In the genomic region with DNA sequence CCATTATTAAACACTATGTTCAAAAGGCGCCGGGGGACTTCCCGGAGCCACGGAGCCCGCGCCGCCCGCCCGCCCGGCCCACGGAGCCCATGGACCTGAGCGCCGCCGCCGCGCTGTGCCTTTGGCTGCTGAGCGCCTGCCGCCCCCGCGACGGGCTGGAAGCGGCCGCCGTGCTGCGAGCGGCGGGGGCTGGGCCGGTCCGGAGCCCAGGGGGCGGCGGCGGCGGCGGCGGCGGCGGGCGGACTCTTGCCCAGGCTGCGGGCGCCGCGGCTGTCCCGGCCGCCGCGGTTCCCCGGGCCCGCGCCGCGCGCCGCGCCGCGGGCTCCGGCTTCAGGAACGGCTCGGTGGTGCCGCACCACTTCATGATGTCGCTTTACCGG, we compare ENCODE assay signal across 10 cellular contexts. TPM values are rescaled to one million over a fixed set of nuclear protein-coding genes. Genes with fewer than 3 reads are reported as not detected.
DNase-seq lines count a peak whose midpoint lies in the region; ATAC-seq, FAIRE-seq and TF ChIP-seq lines count a peak whose summit lies in the region.
"Had no signal": no experiment of that assay in that cellular context is flagged by ENCODE, and none has a peak within 500 bp of the region (broad histone marks: within the 10 kb centered on the region; RNA-seq: fewer than 3 reads in every experiment).

No MANE protein-coding gene starts in this region.

- no peaks in the 10 kb centered on the region for H3K79me2 ChIP-seq in astrocyte (ENCODE audit: insufficient read depth, low read length)
- peaks cover 17% of the 10 kb centered on the region for H3K79me2 ChIP-seq in HepG2 (ENCODE audit: insufficient read depth, low read length)

- in situ Hi-C loops in HepG2 (cut with HindIII; ENCODE audit: extremely low pct_ligation_motif_present, low pct_unique_long_range_greater_than_20kb) = loop anchor here (10.0 to 25.0 kb wide), 2 partner anchors 295 to 498 kb away; no protein-coding TSS in a partner anchor

- no peak overlapping the region for H3K4me3 Mint-ChIP-seq in astrocyte (ENCODE audit: unreplicated experiment)
- peak overlapping the region in 1 of 7 donors; percentile 41 for H3K4me3 Mint-ChIP-seq in CD8-positive, alpha-beta memory T cell

- 0% methylated on average over 15 of the region's 62 CpGs for WGBS in HepG2 (ENCODE audit: low lambda C conversion rate)

- TF ChIP-seq CTCF in astrocyte (IDR thresholded peaks at IDR 0.05; ENCODE audit: insufficient read depth, low read depth, low read length) (no peak), HepG2 (CRISPR knock-in tag; IDR thresholded peaks at IDR 0.05) (no peak), uterus (IDR thresholded peaks at IDR 0.05) (no peak)

- peak overlapping the region; percentile 48 for H3K4me3 ChIP-seq in astrocyte (ENCODE audit: insufficient read depth, low read depth, low read length)
- peak overlapping the region; percentile 81 to 87 (median 87) for H3K4me3 ChIP-seq in HepG2 (replicated peaks in 1 of 3; ENCODE audit: insufficient read depth in 1 of 3, low read depth in 2 of 3, low read length in 3 of 3)
- H3K4me3 ChIP-seq in uterus = peak overlapping the region; percentile 52 to 53
- no peak overlapping the region for H3K4me3 ChIP-seq in CD8-positive, alpha-beta memory T cell (ENCODE audit: low read length)

- peak overlapping the region; percentile 60 for H2AFZ ChIP-seq in astrocyte (ENCODE audit: low read depth, low read length)
- no peak overlapping the region for H2AFZ ChIP-seq in HepG2 (ENCODE audit: low read length)

- H3K9me3 ChIP-seq in astrocyte (ENCODE audit: insufficient read depth, low read depth, low read length) (no peaks in the 10 kb centered on the region), HepG2 (ENCODE audit: low read length) (no peaks in the 10 kb centered on the region), uterus (no peaks in the 10 kb centered on the region)
- H3K9me3 ChIP-seq in CD8-positive, alpha-beta memory T cell (ENCODE audit: low read length) = no peaks in the 10 kb centered on the region

- TF ChIP-seq RAD21 in HepG2 (CRISPR knock-in tag; IDR thresholded peaks at IDR 0.05) = no peak

- peaks cover 71% of the 10 kb centered on the region for H3K27me3 Mint-ChIP-seq in astrocyte (ENCODE audit: low read depth, unreplicated experiment)
- H3K27me3 Mint-ChIP-seq in CD8-positive, alpha-beta memory T cell = peaks cover 56 to 79% of the 10 kb centered on the region in 2 donors

- H3K4me2 ChIP-seq in astrocyte (ENCODE audit: low read length) (peak overlapping the region; percentile 82), HepG2 (ENCODE audit: low read depth, low read length) (peak overlapping the region; percentile 98)

- peaks cover 6% of the 10 kb centered on the region for H3K9me3 Mint-ChIP-seq in astrocyte (ENCODE audit: unreplicated experiment)
- H3K9me3 Mint-ChIP-seq in CD8-positive, alpha-beta memory T cell = peaks cover 0 to 2% (median 0%) of the 10 kb centered on the region in 5 donors
- H3K9me3 Mint-ChIP-seq: dendritic cell treated with granulocyte-macrophage colony-stimulating factor and Interleukin-4, amounts not matched to agents 40 ng/mL and 50 ng/mL, for 4 days had no signal

- no peak for TF ChIP-seq POLR2A in HepG2 (IDR thresholded peaks at IDR 0.05; ENCODE audit: insufficient read depth in 1 of 2, low read depth in 2 of 2, low read length in 2 of 2)
- no peak for TF ChIP-seq POLR2A in uterus (IDR thresholded peaks at IDR 0.05)

- peaks cover 2% of the 10 kb centered on the region for H3K4me1 Mint-ChIP-seq in astrocyte (ENCODE audit: low read depth, unreplicated experiment)
- peaks cover 11 to 50% (median 18%) of the 10 kb centered on the region in 3 donors for H3K4me1 Mint-ChIP-seq in CD8-positive, alpha-beta memory T cell

- no TSS peak for BruUV-seq in HepG2 (replicated peaks; lab: Mats Ljungman, UMichigan)

- peaks cover 92% of the 10 kb centered on the region for H3K27me3 ChIP-seq in astrocyte (ENCODE audit: insufficient read depth, low read length)
- H3K27me3 ChIP-seq in HepG2 (ENCODE audit: control insufficient read depth in 1 of 2, insufficient read depth in 2 of 2, low read length in 2 of 2) = peaks cover 18 to 37% of the 10 kb centered on the region in 2 experiments; a peak in 4 of 5 replicates
- peaks cover 0 to 6% of the 10 kb centered on the region in 2 donors for H3K27me3 ChIP-seq in uterus
- peaks cover 68% of the 10 kb centered on the region for H3K27me3 ChIP-seq in CD8-positive, alpha-beta memory T cell (ENCODE audit: insufficient read depth, low read length, poor library complexity, severe bottlenecking)

- DNase-seq in Right ventricle myocardium superior (peak; percentile 39), Right ventricle myocardium inferior (ENCODE audit: missing footprints) (no peak), astrocyte (ENCODE audit: low read depth) (no peak), HepG2 (ENCODE audit: low spot score) (no peak), uterus (no peak), HuH-7.5 (ENCODE audit: low spot score) (no peak)
- no peak for DNase-seq in CD8-positive, alpha-beta memory T cell
- DNase-seq: NCI-H1048 had no signal

- no peaks in the 10 kb centered on the region for H3K36me3 Mint-ChIP-seq in astrocyte (ENCODE audit: low read depth, unreplicated experiment)
- H3K36me3 Mint-ChIP-seq in CD8-positive, alpha-beta memory T cell = no peaks in the 10 kb centered on the region

- FAIRE-seq in astrocyte (lab: Jason Lieb, UNC) = no peak
- no peak for FAIRE-seq in HepG2 (lab: Jason Lieb, UNC)

- ATAC-seq in Right ventricle myocardium superior (ENCODE audit: poor library complexity) = no peak
- no peak for ATAC-seq in Right ventricle myocardium inferior
- peak; percentile 8 for ATAC-seq in HepG2
- no peak for ATAC-seq in GM21423 (IDR thresholded peaks at IDR 0.05; ENCODE audit: unreplicated experiment)

- peaks cover 16% of the 10 kb centered on the region for H4K20me1 ChIP-seq in astrocyte (ENCODE audit: insufficient read depth, low read length)
- H4K20me1 ChIP-seq in HepG2 (ENCODE audit: insufficient read depth, low read length) = no peaks in the 10 kb centered on the region

- intact Hi-C loops in Right ventricle myocardium superior (cut with DNase I) (no loop called here), Right ventricle myocardium inferior (cut with DNase I) (no loop called here), HepG2 (cut with micrococcal nuclease; ENCODE audit: unreplicated experiment) (loop anchor here (2.0 to 10.0 kb wide), 2 partner anchors 156 to 648 kb away; a partner anchor contains a TSS), uterus (cut with DNase I; ENCODE audit: low total_unique reads) (loop anchor here (5.0 kb wide), 1 partner anchor 295 kb away; no protein-coding TSS in a partner anchor)

- CTCF ChIA-PET in HepG2 (lab: Yijun Ruan, JAX; ENCODE audit: low intra/inter-chr PET ratio, low total read pairs) = interaction anchor here (2.0 kb wide), 1 partner anchor 9 kb away, joined by 12 read pairs; no protein-coding TSS in a partner anchor
- CTCF ChIA-PET in CD8-positive, alpha-beta memory T cell (lab: Charles Lee) = interaction anchor here (2.6 kb wide), 1 partner anchor 16 kb away, joined by 11 read pairs; no protein-coding TSS in a partner anchor

- POLR2A ChIA-PET in HepG2 (lab: Yijun Ruan, JAX) = interaction anchor here (0.6 to 8.5 kb wide), 14 partner anchors 9 to 616 kb away, joined by 3 to 216 read pairs (median 4); a partner anchor contains a TSS
- POLR2A ChIA-PET in CD8-positive, alpha-beta memory T cell (lab: Charles Lee) = no interaction called here

- H3K4me1 ChIP-seq in astrocyte (ENCODE audit: insufficient read depth, low read length) (peaks cover 6% of the 10 kb centered on the region), HepG2 (ENCODE audit: insufficient read depth, low read length) (peaks cover 43% of the 10 kb centered on the region), uterus (peaks cover 0 to 11% of the 10 kb centered on the region in 2 donors)
- peaks cover 11% of the 10 kb centered on the region for H3K4me1 ChIP-seq in CD8-positive, alpha-beta memory T cell (ENCODE audit: insufficient read depth, low read length)

- H3K36me3 ChIP-seq in astrocyte (ENCODE audit: insufficient read depth, low read length) = no peaks in the 10 kb centered on the region
- H3K36me3 ChIP-seq in HepG2 (replicated peaks in 1 of 2; ENCODE audit: control insufficient read depth in 1 of 2, insufficient read depth in 2 of 2, low read length in 2 of 2) = peaks cover 0 to 7% of the 10 kb centered on the region in 2 experiments; a peak in 2 of 5 replicates
- H3K36me3 ChIP-seq in uterus = no peaks in the 10 kb centered on the region
- no peaks in the 10 kb centered on the region for H3K36me3 ChIP-seq in CD8-positive, alpha-beta memory T cell (ENCODE audit: insufficient read depth, low read length)

- H3K27ac ChIP-seq in astrocyte (ENCODE audit: low read depth, low read length) = no peak overlapping the region
- peak overlapping the region; percentile 65 for H3K27ac ChIP-seq in HepG2 (ENCODE audit: extremely low read length, insufficient read depth, low read length)
- peak overlapping the region; percentile 69 to 73 for H3K27ac ChIP-seq in uterus
- no peak overlapping the region for H3K27ac ChIP-seq in CD8-positive, alpha-beta memory T cell (ENCODE audit: low read depth, low read length)

- H3K27ac Mint-ChIP-seq in astrocyte (ENCODE audit: unreplicated experiment) = no peak overlapping the region
- no peak overlapping the region for H3K27ac Mint-ChIP-seq in CD8-positive, alpha-beta memory T cell
- H3K27ac Mint-ChIP-seq: dendritic cell treated with granulocyte-macrophage colony-stimulating factor and Interleukin-4, amounts not matched to agents 40 ng/mL and 50 ng/mL, for 4 days had no signal

- TF ChIP-seq EP300 in HepG2 (IDR thresholded peaks at IDR 0.05; ENCODE audit: low read depth in 2 of 2, low read length in 2 of 2) (no peak), HepG2 (CRISPR knock-in tag; IDR thresholded peaks at IDR 0.05; ENCODE audit: borderline replicate concordance) (no peak)

- H3K9ac ChIP-seq in astrocyte (ENCODE audit: low read length) (no peak overlapping the region), HepG2 (ENCODE audit: insufficient read depth, low read depth, low read length) (peak overlapping the region; percentile 80)

RNA-seq across cellular contexts. Expression of a gene that starts 0.2 kb away (rescaled TPM):
- total RNA-seq in Right ventricle myocardium superior (0.38 TPM), Right ventricle myocardium inferior (0.46 TPM), astrocyte (0.91 and 1.9 TPM in 2 replicates), HepG2 (2016; rRNA removed; fragmentation: Illumina TruSeq; extraction: Trizol) (10.2 and 15.0 TPM in 2 replicates), uterus (10 to 100 TPM in 1 of 4 donors, 1 to 10 TPM in 3; 1.5 to 45.6 (median 5.4) TPM)
- 1.6 and 1.8 TPM in 2 replicates for total RNA-seq in HepG2 (2016; cell fraction: cytosol; rRNA removed; fragmentation: Illumina TruSeq; extraction: Trizol; ENCODE audit: low read depth)
- 9.2 and 15.1 TPM in 2 replicates for total RNA-seq in HepG2 (2016; cell fraction: insoluble cytoplasmic fraction; rRNA removed; fragmentation: Illumina TruSeq; extraction: Trizol)
- total RNA-seq in HepG2 (2016; cell fraction: membrane; rRNA removed; fragmentation: Illumina TruSeq; extraction: Trizol) = 5.3 and 5.6 TPM in 2 replicates
- 16.7 and 18.1 TPM in 2 replicates for total RNA-seq in HepG2 (2016; cell fraction: nucleus; rRNA removed; fragmentation: Illumina TruSeq; extraction: Trizol)
- polyA plus RNA-seq in HepG2 (2011; rRNA removed) = 1.6 and 3.0 TPM in 2 replicates
- 1.5 and 1.9 TPM in 2 replicates for polyA plus RNA-seq in HepG2 (2011; cell fraction: cytosol; rRNA removed)
- polyA plus RNA-seq in HepG2 (2011; cell fraction: nucleus; rRNA removed) = 6.3 and 9.6 TPM in 2 replicates
- polyA plus RNA-seq in HepG2 (2012) = 4.5 and 5.8 TPM in 2 replicates
- 0.75 and 0.80 TPM in 2 replicates for polyA plus RNA-seq in HepG2 (2016; cell fraction: cytosol; fragmentation: Illumina TruSeq; extraction: Trizol; ENCODE audit: low read depth)
- 5.6 and 5.9 TPM in 2 replicates for polyA plus RNA-seq in HepG2 (2016; cell fraction: insoluble cytoplasmic fraction; fragmentation: Illumina TruSeq; extraction: Trizol; ENCODE audit: low read depth)
- 2.3 and 2.7 TPM in 2 replicates for polyA plus RNA-seq in HepG2 (2016; cell fraction: membrane; fragmentation: Illumina TruSeq; extraction: Trizol; ENCODE audit: low read depth)
- 19.8 and 21.2 TPM in 2 replicates for polyA plus RNA-seq in HepG2 (2016; cell fraction: nucleus; fragmentation: Illumina TruSeq; extraction: Trizol; ENCODE audit: insufficient read depth, low read depth)
- polyA minus RNA-seq in HepG2 (2011; rRNA and poly(A)+ RNA removed; ENCODE audit: low replicate concordance) = 5.0 TPM in 1 of 2 replicates, not detected in the other
- polyA minus RNA-seq in HepG2 (2011; cell fraction: cytosol; rRNA and poly(A)+ RNA removed) = 2.5 and 4.1 TPM in 2 replicates
- polyA minus RNA-seq in HepG2 (2011; cell fraction: nucleus; rRNA and poly(A)+ RNA removed) = 2.4 and 4.5 TPM in 2 replicates
- total RNA-seq in CD8-positive, alpha-beta memory T cell = not detected
- 0.10 TPM for polyA plus RNA-seq in CD8-positive, alpha-beta memory T cell

RNA-seq across cellular contexts. Expression of a gene that starts 16.2 kb away (rescaled TPM):
- total RNA-seq in Right ventricle myocardium superior (19.7 TPM), Right ventricle myocardium inferior (20.1 TPM), astrocyte (20.7 and 21.0 TPM in 2 replicates), HepG2 (2016; rRNA removed; fragmentation: Illumina TruSeq; extraction: Trizol) (22.0 and 22.8 TPM in 2 replicates), uterus (10 to 100 TPM in 3 of 4 donors, 1 to 10 TPM in 1; 7.1 to 41.8 (median 28.4) TPM)
- total RNA-seq in HepG2 (2016; cell fraction: cytosol; rRNA removed; fragmentation: Illumina TruSeq; extraction: Trizol; ENCODE audit: low read depth) = 4.7 and 4.9 TPM in 2 replicates
- 18.5 and 23.5 TPM in 2 replicates for total RNA-seq in HepG2 (2016; cell fraction: insoluble cytoplasmic fraction; rRNA removed; fragmentation: Illumina TruSeq; extraction: Trizol)
- 12.9 and 13.2 TPM in 2 replicates for total RNA-seq in HepG2 (2016; cell fraction: membrane; rRNA removed; fragmentation: Illumina TruSeq; extraction: Trizol)
- 16.8 and 19.0 TPM in 2 replicates for total RNA-seq in HepG2 (2016; cell fraction: nucleus; rRNA removed; fragmentation: Illumina TruSeq; extraction: Trizol)
- 15.2 and 17.3 TPM in 2 replicates for polyA plus RNA-seq in HepG2 (2011; rRNA removed)
- 9.2 and 11.9 TPM in 2 replicates for polyA plus RNA-seq in HepG2 (2011; cell fraction: cytosol; rRNA removed)
- polyA plus RNA-seq in HepG2 (2011; cell fraction: nucleus; rRNA removed) = 20.1 and 23.4 TPM in 2 replicates
- 13.4 and 14.5 TPM in 2 replicates for polyA plus RNA-seq in HepG2 (2012)
- 5.3 and 5.4 TPM in 2 replicates for polyA plus RNA-seq in HepG2 (2016; cell fraction: cytosol; fragmentation: Illumina TruSeq; extraction: Trizol; ENCODE audit: low read depth)
- polyA plus RNA-seq in HepG2 (2016; cell fraction: insoluble cytoplasmic fraction; fragmentation: Illumina TruSeq; extraction: Trizol; ENCODE audit: low read depth) = 19.1 and 22.3 TPM in 2 replicates
- polyA plus RNA-seq in HepG2 (2016; cell fraction: membrane; fragmentation: Illumina TruSeq; extraction: Trizol; ENCODE audit: low read depth) = 8.7 and 10.7 TPM in 2 replicates
- polyA plus RNA-seq in HepG2 (2016; cell fraction: nucleus; fragmentation: Illumina TruSeq; extraction: Trizol; ENCODE audit: insufficient read depth, low read depth) = 19.4 and 22.9 TPM in 2 replicates
- 14.3 and 29.5 TPM in 2 replicates for polyA minus RNA-seq in HepG2 (2011; rRNA and poly(A)+ RNA removed; ENCODE audit: low replicate concordance)
- 11.9 and 13.8 TPM in 2 replicates for polyA minus RNA-seq in HepG2 (2011; cell fraction: cytosol; rRNA and poly(A)+ RNA removed)
- 28.6 and 28.8 TPM in 2 replicates for polyA minus RNA-seq in HepG2 (2011; cell fraction: nucleus; rRNA and poly(A)+ RNA removed)
- 1 to 10 TPM; 9.3 to 9.5 TPM for total RNA-seq in CD8-positive, alpha-beta memory T cell
- polyA plus RNA-seq in CD8-positive, alpha-beta memory T cell = 19.4 TPM

Comparison
In these comparisons a context has a peak if more than half of its experiments do, and no peak if none do; other contexts are left out.
1. H3K27ac ChIP-seq: peak in HepG2 (single experiment) and uterus (2 of 2); none in astrocyte (single experiment) and CD8-positive, alpha-beta memory T cell (single experiment).
2. intact Hi-C loops: an anchor here in HepG2 (2.0 to 10.0 kb wide) and uterus (5.0 kb wide); none called in Right ventricle myocardium superior and Right ventricle myocardium inferior.